Comparison of ENCODE assay signal across 1 cellular context in the genomic region with DNA sequence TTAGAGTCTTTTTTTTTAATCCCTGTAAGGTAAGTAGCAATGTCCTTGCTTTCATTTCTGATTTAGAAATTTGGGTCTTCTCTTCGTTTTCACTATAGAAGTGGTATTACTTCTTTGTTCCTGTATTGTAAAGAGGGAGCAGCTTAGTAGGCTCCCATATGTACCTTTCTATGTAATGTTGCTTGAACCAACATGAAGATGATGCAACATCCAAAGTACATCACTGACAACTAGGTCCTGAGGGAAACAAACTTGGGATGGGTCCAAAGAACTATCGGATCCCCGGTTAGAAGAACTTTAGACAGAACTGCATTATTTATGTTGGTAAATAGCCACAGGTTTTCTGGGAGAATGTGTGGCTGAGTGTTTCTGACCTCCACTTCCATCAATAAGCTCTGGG. TPM values are rescaled to one million over a fixed set of nuclear protein-coding genes. Genes with fewer than 3 reads are reported as not detected.
"Had no signal": no experiment of that assay in that cellular context is flagged by ENCODE, and none has a peak within 500 bp of the region (broad histone marks: within the 10 kb centered on the region; RNA-seq: fewer than 3 reads in every experiment).

No MANE protein-coding gene starts in this region.

RNA-seq across cellular contexts. Expression of gene PNMA6A, which starts 45.5 kb away (rescaled TPM):
- total RNA-seq: HT-29 had no signal
